Comparison of ENCODE assay signal across 16 cellular contexts in the genomic region with DNA sequence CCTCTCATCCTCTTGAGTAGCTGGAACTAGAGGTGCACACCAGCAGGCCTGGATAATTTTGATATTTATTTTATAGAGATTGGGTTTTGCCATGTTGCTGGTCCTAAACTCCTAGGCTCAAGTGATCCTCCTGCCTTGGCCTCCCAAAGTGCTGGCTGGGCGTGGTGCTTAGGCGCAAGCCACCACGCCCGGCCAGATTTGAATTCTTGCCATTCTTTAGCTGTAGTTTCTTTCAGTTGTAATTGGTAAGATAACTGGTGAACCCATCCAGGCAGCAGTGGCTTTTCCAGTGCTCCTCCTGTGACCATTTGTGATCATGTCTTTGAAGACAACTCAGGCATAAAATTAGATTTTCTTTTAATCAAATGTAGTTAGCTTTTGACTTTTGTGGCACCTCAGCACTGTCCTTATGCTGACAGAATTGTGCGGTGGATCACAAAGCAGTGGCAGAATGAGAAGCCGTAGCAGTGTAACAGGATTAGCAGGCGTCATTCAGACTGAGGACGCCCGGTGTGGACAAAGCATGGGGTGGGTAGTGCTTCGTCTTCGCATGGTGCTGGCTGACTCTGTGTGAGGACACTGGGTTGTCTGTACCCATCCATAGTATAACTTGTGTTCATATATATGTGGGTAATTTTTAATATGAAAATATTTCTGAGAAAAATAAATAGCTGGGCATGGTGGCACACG. TPM values are rescaled to one million over a fixed set of nuclear protein-coding genes. Genes with fewer than 3 reads are reported as not detected.
DNase-seq lines count a peak whose midpoint lies in the region; ATAC-seq, FAIRE-seq and TF ChIP-seq lines count a peak whose summit lies in the region.
"Had no signal": no experiment of that assay in that cellular context is flagged by ENCODE, and none has a peak within 500 bp of the region (broad histone marks: within the 10 kb centered on the region; RNA-seq: fewer than 3 reads in every experiment).

No MANE protein-coding gene starts in this region.

- TF ChIP-seq RAD21 in A549 (conservative IDR thresholded peaks at IDR 0.05 in 1 of 2, IDR thresholded peaks at IDR 0.05 in 1 of 2) = no peak

- no peak overlapping the region for H3K9ac ChIP-seq in trophoblast cell (ENCODE audit: low read length)

- H3K4me2 ChIP-seq in A549 (peak overlapping the region; percentile 78), trophoblast cell (ENCODE audit: low read length) (no peak overlapping the region)

- H2AFZ ChIP-seq in trophoblast cell (ENCODE audit: insufficient read depth, low read length, poor library complexity) = no peak overlapping the region

- WGBS in A549 (ENCODE audit: missing lambda C conversion rate) = 89% methylated on average over 12 of the region's 12 CpGs
- WGBS in ectodermal cell, 2 experiments = 44 to 56% methylated on average over 11 to 12 of the region's 12 CpGs
- WGBS in trophoblast cell (ENCODE audit: extremely low coverage, insufficient coverage, insufficient read length) = no CpG with 5 or more reads among the region's 12 CpGs

- H4K8ac ChIP-seq in trophoblast cell (ENCODE audit: low read depth, low read length) = no peak overlapping the region

- peak in 1 of 2 experiments; percentile 41; a peak in 3 of 6 replicates for ATAC-seq in A549
- ATAC-seq: CD8-positive, alpha-beta T cell had no signal

- POLR2A ChIA-PET in A549 (lab: Yijun Ruan, JAX) = no interaction called here

- no peak overlapping the region for H2AK5ac ChIP-seq in trophoblast cell (ENCODE audit: low read length)

- H3K4me1 ChIP-seq in A549 = peaks cover 35% of the 10 kb centered on the region
- peaks cover 14% of the 10 kb centered on the region for H3K4me1 ChIP-seq in ectodermal cell (ENCODE audit: control insufficient read depth, insufficient read depth, low read length)
- H3K4me1 ChIP-seq in trophoblast cell (ENCODE audit: control insufficient read depth in 1 of 2, insufficient read depth in 2 of 2, low read length in 2 of 2) = no peaks in the 10 kb centered on the region

- H3K4me3 ChIP-seq in A549 = no peak overlapping the region; the same call in 2 of the 3 replicates
- no peak overlapping the region for H3K4me3 ChIP-seq in ectodermal cell (ENCODE audit: insufficient read depth, low read depth, low read length)
- H3K4me3 ChIP-seq in trophoblast cell (ENCODE audit: low read depth, low read length) = no peak overlapping the region

- H3K27me3 ChIP-seq in ectodermal cell (ENCODE audit: control insufficient read depth, insufficient read depth, low read length, poor library complexity, severe bottlenecking) = no peaks in the 10 kb centered on the region
- no peaks in the 10 kb centered on the region for H3K27me3 ChIP-seq in trophoblast cell (ENCODE audit: insufficient read depth, low read length)

- H2BK5ac ChIP-seq in trophoblast cell (ENCODE audit: low read depth, low read length, poor library complexity) = no peak overlapping the region

- H2BK12ac ChIP-seq in trophoblast cell (ENCODE audit: low read length) = no peak overlapping the region

- FAIRE-seq in A549 (lab: Jason Lieb, UNC) = no peak

- TF ChIP-seq EP300 in A549 (IDR thresholded peaks at IDR 0.05) = no peak

- CTCF ChIA-PET in A549 (lab: Yijun Ruan, JAX) = interaction anchor here (0.6 to 1.9 kb wide), 7 partner anchors 8 to 131 kb away, joined by 3 to 10 read pairs (median 3); no protein-coding TSS in a partner anchor

- H3K79me1 ChIP-seq in trophoblast cell (ENCODE audit: low read length) = no peaks in the 10 kb centered on the region

- peaks cover 24% of the 10 kb centered on the region for H3K36me3 ChIP-seq in ectodermal cell (ENCODE audit: control insufficient read depth, insufficient read depth, low read length)
- H3K36me3 ChIP-seq in trophoblast cell (ENCODE audit: control insufficient read depth in 1 of 2, insufficient read depth in 2 of 2, low read length in 2 of 2) = peaks cover 3 to 13% of the 10 kb centered on the region in 2 experiments

- H4K91ac ChIP-seq in trophoblast cell (ENCODE audit: low read depth, low read length) = no peak overlapping the region

- H3K27ac ChIP-seq in A549 (peak overlapping the region; percentile 79 to 81), ectodermal cell (ENCODE audit: insufficient read depth, low read depth, low read length, poor library complexity, severe bottlenecking) (peak overlapping the region; percentile 0), trophoblast cell (ENCODE audit: low read depth, low read length) (no peak overlapping the region)

- no peak overlapping the region for H3K18ac ChIP-seq in trophoblast cell (ENCODE audit: low read length)

- H3K4ac ChIP-seq in trophoblast cell (ENCODE audit: low read depth, low read length) = no peak overlapping the region

- no peak for TF ChIP-seq CTCF in A549 (IDR thresholded peaks at IDR 0.05)

- H3K9me3 ChIP-seq in A549 = peaks cover 22% of the 10 kb centered on the region
- H3K9me3 ChIP-seq in ectodermal cell (ENCODE audit: control insufficient read depth, low read length) = no peaks in the 10 kb centered on the region
- H3K9me3 ChIP-seq in trophoblast cell (ENCODE audit: insufficient read depth, low read depth, low read length) = peaks cover 3% of the 10 kb centered on the region

- no peak overlapping the region for H3K14ac ChIP-seq in trophoblast cell (ENCODE audit: low read length)

- peak in 1 of 2 experiments; percentile 54 for DNase-seq in A549 (ENCODE audit: low read depth in 1 of 2, low spot score in 1 of 2)
- DNase-seq in LoVo (ENCODE audit: low spot score) = peak; percentile 38
- peak; percentile 42 to 67 for DNase-seq in trophoblast cell
- no peak for DNase-seq in germinal center (ENCODE audit: low spot score)
- DNase-seq in activated naive CD4-positive, alpha-beta T cell treated with Interleukin-2 at 50 U/mL for 16 hours = no peak
- DNase-seq in NK-92 treated with Interleukin-12 subunit alpha and Interleukin-12 subunit beta, amount 100 ng/mL, for 24 hours (lab: John Stamatoyannopoulos, UW) = no peak
- no peak for DNase-seq in NCI-H510A (lab: John Stamatoyannopoulos, UW)
- DNase-seq: ACHN; amygdala; CD8-positive, alpha-beta T cell; DMS79 treated with DMSO at 0.1 percent for 48 hours; MM.1S; posterior cingulate gyrus; stimulated activated CD8-positive, alpha-beta memory T cell treated with anti-CD3 and anti-CD28 coated beads, Interleukin-4, amount 100 ng/mL, for 48 hours; T-helper 1 cell had no signal

- no peaks in the 10 kb centered on the region for H3K79me2 ChIP-seq in trophoblast cell (ENCODE audit: control insufficient read depth, insufficient read depth, low read length, poor library complexity)

- no peak overlapping the region for H4K12ac ChIP-seq in trophoblast cell (ENCODE audit: low read depth, low read length)

- no peak overlapping the region for H3K23ac ChIP-seq in trophoblast cell (ENCODE audit: low read length)

- no peak for TF ChIP-seq POLR2A in A549 (IDR thresholded peaks at IDR 0.05; ENCODE audit: low read length)

- no peak overlapping the region for H2BK120ac ChIP-seq in trophoblast cell (ENCODE audit: insufficient read depth, low read length, poor library complexity)

TF ChIP-seq in A549, 52 proteins besides CTCF, POLR2A, EP300 and RAD21:
- TF ChIP-seq FOSL2 (IDR thresholded peaks at IDR 0.05) (no peak), FOSL2 (CRISPR knock-in tag; IDR thresholded peaks at IDR 0.05) (no peak), POLR2AphosphoS2 (conservative IDR thresholded peaks at IDR 0.05; ENCODE audit: low read length) (no peak), MAZ (IDR thresholded peaks at IDR 0.05; ENCODE audit: borderline replicate concordance, low read depth, low read length) (no peak), NPAS2 (CRISPR knock-in tag; IDR thresholded peaks at IDR 0.05; ENCODE audit: borderline replicate concordance) (no peak), ZNF302 (CRISPR knock-in tag; IDR thresholded peaks at IDR 0.05) (no peak)

RNA-seq across cellular contexts. Expression of a gene that starts 30.0 kb away (rescaled TPM):
- 0.05 and 0.14 TPM in 2 replicates for polyA plus RNA-seq in A549 (2011; rRNA removed)
- 0.38 and 0.41 TPM in 2 replicates for polyA plus RNA-seq in A549 (2012; cell fraction: cytosol; rRNA removed)
- polyA plus RNA-seq in A549 (2012; cell fraction: nucleus; rRNA removed) = 0.92 and 0.96 TPM in 2 replicates
- polyA plus RNA-seq in A549 (2017; fragmentation: RNase III; extraction: RNeasy Plus Mini Kit Qiagen cat#74134 plus additional on column Dnase treatment) = 0.25 to 0.35 TPM (median 0.30 TPM) in 3 replicates
- 0.10 and 0.33 TPM in 2 replicates for polyA minus RNA-seq in A549 (2011; rRNA and poly(A)+ RNA removed)
- polyA plus RNA-seq in ectodermal cell (2013, experiment 1 of 4) = 1.9 TPM
- 1.6 TPM for polyA plus RNA-seq in ectodermal cell (2013, experiment 2 of 4)
- polyA plus RNA-seq in ectodermal cell (2013, experiment 3 of 4) = 1.7 TPM
- polyA plus RNA-seq in ectodermal cell (2013, experiment 4 of 4) = 2.3 TPM
- polyA plus RNA-seq in trophoblast cell (2013) = 0.07 and 0.14 TPM in 2 replicates

RNA-seq across cellular contexts. Expression of a gene that starts 56.6 kb away (rescaled TPM):
- 208 and 256 TPM in 2 replicates for polyA plus RNA-seq in A549 (2011; rRNA removed)
- polyA plus RNA-seq in A549 (2012; cell fraction: cytosol; rRNA removed) = 50.6 and 51.9 TPM in 2 replicates
- 25.6 and 29.6 TPM in 2 replicates for polyA plus RNA-seq in A549 (2012; cell fraction: nucleus; rRNA removed)
- 71.8 to 83.6 TPM (median 72.4 TPM) in 3 replicates for polyA plus RNA-seq in A549 (2017; fragmentation: RNase III; extraction: RNeasy Plus Mini Kit Qiagen cat#74134 plus additional on column Dnase treatment)
- polyA minus RNA-seq in A549 (2011; rRNA and poly(A)+ RNA removed) = 186 and 192 TPM in 2 replicates
- 58.1 TPM for polyA plus RNA-seq in ectodermal cell (2013, experiment 1 of 4)
- 61.9 TPM for polyA plus RNA-seq in ectodermal cell (2013, experiment 2 of 4)
- polyA plus RNA-seq in ectodermal cell (2013, experiment 3 of 4) = 34.8 TPM
- polyA plus RNA-seq in ectodermal cell (2013, experiment 4 of 4) = 39.5 TPM
- polyA plus RNA-seq in trophoblast cell (2013) = 40.2 and 42.5 TPM in 2 replicates

Comparison
In these comparisons a context has a peak if more than half of its experiments do, and no peak if none do; other contexts are left out.
1. DNase-seq: peak in LoVo (single experiment) and trophoblast cell (2 of 2); none in germinal center (single experiment), activated naive CD4-positive, alpha-beta T cell treated with Interleukin-2 at 50 U/mL for 16 hours (single experiment), NK-92 treated with Interleukin-12 subunit alpha and Interleukin-12 subunit beta, amount 100 ng/mL, for 24 hours (single experiment) and NCI-H510A (single experiment).